In the genomic region with DNA sequence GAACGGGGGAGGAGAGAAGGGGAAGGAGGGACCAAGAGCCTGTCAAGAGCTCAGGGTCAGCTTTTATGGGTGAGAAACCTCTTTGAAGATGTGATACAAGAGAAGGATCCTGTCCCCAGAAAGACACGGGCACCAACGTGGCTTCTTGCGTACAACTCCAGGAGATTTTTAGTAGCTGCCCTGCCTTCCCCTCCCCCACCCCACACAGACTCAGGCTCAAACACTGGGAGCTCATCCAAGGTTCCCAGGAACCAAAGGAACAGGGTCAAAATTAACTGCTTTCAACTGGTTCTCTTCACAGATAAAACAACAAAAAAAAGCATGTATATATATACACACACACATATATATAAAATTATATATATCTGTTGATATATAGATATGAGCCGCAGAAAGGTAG, we compare ENCODE assay signal across 15 cellular contexts. TPM values are rescaled to one million over a fixed set of nuclear protein-coding genes. Genes with fewer than 3 reads are reported as not detected.
DNase-seq lines count a peak whose midpoint lies in the region; ATAC-seq, FAIRE-seq and TF ChIP-seq lines count a peak whose summit lies in the region.
"Had no signal": no experiment of that assay in that cellular context is flagged by ENCODE, and none has a peak within 500 bp of the region (broad histone marks: within the 10 kb centered on the region; RNA-seq: fewer than 3 reads in every experiment).

No MANE protein-coding gene starts in this region.

- no peak overlapping the region for H2AFZ ChIP-seq in HepG2 (ENCODE audit: low read length)

- no peak overlapping the region for H3K4me3 Mint-ChIP-seq in activated T-helper 17 cell treated with anti-CD3 and anti-CD28 coated beads, Interleukin-2, amount 50 U/mL, for 72 hours
- H3K4me3 Mint-ChIP-seq: CD8-positive, alpha-beta memory T cell had no signal

- H3K9ac ChIP-seq in liver (ENCODE audit: low read depth in 1 of 2, low read length in 2 of 2), result no peak overlapping the region
- no peak overlapping the region for H3K9ac ChIP-seq in HepG2 (ENCODE audit: insufficient read depth, low read depth, low read length)

- no TSS peak for BruUV-seq in HepG2 (replicated peaks; lab: Mats Ljungman, UMichigan)

- no peak for TF ChIP-seq POLR2A in HepG2 (IDR thresholded peaks at IDR 0.05; ENCODE audit: insufficient read depth in 1 of 2, low read depth in 2 of 2, low read length in 2 of 2)
- TF ChIP-seq POLR2A in stomach (IDR thresholded peaks at IDR 0.05), result no peak
- no peak for TF ChIP-seq POLR2A in GM12891 (IDR thresholded peaks at IDR 0.05; ENCODE audit: low read depth, low read length)

- no peaks in the 10 kb centered on the region for H3K79me2 ChIP-seq in HepG2 (ENCODE audit: insufficient read depth, low read length)

- CTCF ChIA-PET in HepG2 (lab: Yijun Ruan, JAX; ENCODE audit: low intra/inter-chr PET ratio, low total read pairs), result no interaction called here

- 48% methylated on average over 5 of the region's 5 CpGs for WGBS in liver
- WGBS in HepG2 (ENCODE audit: low lambda C conversion rate), result 96% methylated on average over 5 of the region's 5 CpGs
- 42 to 72% (median 59%) methylated on average over 5 of the region's 5 CpGs for WGBS in stomach, 5 donors

- DNase-seq in HepG2 (ENCODE audit: low spot score), result no peak
- peak; percentile 66 for DNase-seq in left lobe of liver (ENCODE audit: low spot score)
- peak; percentile 41 for DNase-seq in stomach
- no peak for DNase-seq in germinal center (ENCODE audit: low spot score)
- DNase-seq in GM12891 (ENCODE audit: insufficient read length, low spot score), result no peak
- DNase-seq: CD8-positive, alpha-beta memory T cell; NCI-H1417; NCI-H1930; NCI-H2171 treated with DMSO at 0.1 percent for 48 hours; Peyer's patch; SHP77 treated with DMSO at 0.1 percent for 48 hours had no signal

- ATAC-seq in HepG2, result no peak
- ATAC-seq in activated T-helper 17 cell treated with anti-CD3 and anti-CD28 coated beads, Interleukin-2, amount 50 U/mL, for 72 hours (replicated peaks), result no peak
- peak; percentile 87 for ATAC-seq in left lobe of liver
- ATAC-seq in GM21515 (IDR thresholded peaks at IDR 0.05; ENCODE audit: unreplicated experiment), result no peak

- no peaks in the 10 kb centered on the region for H3K9me3 Mint-ChIP-seq in activated T-helper 17 cell treated with anti-CD3 and anti-CD28 coated beads, Interleukin-2, amount 50 U/mL, for 72 hours
- H3K9me3 Mint-ChIP-seq: CD8-positive, alpha-beta memory T cell had no signal

- no peak for TF ChIP-seq CTCF in liver (IDR thresholded peaks at IDR 0.05; ENCODE audit: low read depth, low read length, missing input control)
- no peak for TF ChIP-seq CTCF in HepG2 (CRISPR knock-in tag; IDR thresholded peaks at IDR 0.05)
- no peak for TF ChIP-seq CTCF in stomach (IDR thresholded peaks at IDR 0.05)

- no peaks in the 10 kb centered on the region for H3K27me3 ChIP-seq in liver (ENCODE audit: control insufficient read depth in 4 of 4, insufficient read depth in 4 of 4, low read length in 3 of 4)
- H3K27me3 ChIP-seq in HepG2 (ENCODE audit: control insufficient read depth in 1 of 2, insufficient read depth in 2 of 2, low read length in 2 of 2), result no peaks in the 10 kb centered on the region
- H3K27me3 ChIP-seq in stomach, result no peaks in the 10 kb centered on the region
- H3K27me3 ChIP-seq: Peyer's patch had no signal

- POLR2A ChIA-PET in HepG2 (lab: Yijun Ruan, JAX), result no interaction called here

- FAIRE-seq in HepG2 (lab: Jason Lieb, UNC), result no peak
- no peak for FAIRE-seq in GM12891 (lab: Jason Lieb, UNC)

- peaks cover 57% of the 10 kb centered on the region for H3K36me3 Mint-ChIP-seq in activated T-helper 17 cell treated with anti-CD3 and anti-CD28 coated beads, Interleukin-2, amount 50 U/mL, for 72 hours (ENCODE audit: low read depth)

- H4K20me1 ChIP-seq in HepG2 (ENCODE audit: insufficient read depth, low read length), result no peaks in the 10 kb centered on the region

- H3K4me2 ChIP-seq in HepG2 (ENCODE audit: low read depth, low read length), result no peak overlapping the region

- no peak for TF ChIP-seq EP300 in HepG2 (IDR thresholded peaks at IDR 0.05; ENCODE audit: low read depth in 2 of 2, low read length in 2 of 2)
- no peak for TF ChIP-seq EP300 in HepG2 (CRISPR knock-in tag; IDR thresholded peaks at IDR 0.05; ENCODE audit: borderline replicate concordance)
- no peak for TF ChIP-seq EP300 in stomach (IDR thresholded peaks at IDR 0.05)

- H3K36me3 ChIP-seq in liver (ENCODE audit: control insufficient read depth in 4 of 4, insufficient read depth in 3 of 4, low read depth in 1 of 4, low read length in 3 of 4), result peaks cover 3 to 52% (median 12%) of the 10 kb centered on the region in 4 donors
- peaks cover 7 to 36% of the 10 kb centered on the region in 2 experiments; a peak in 4 of 5 replicates for H3K36me3 ChIP-seq in HepG2 (replicated peaks in 1 of 2; ENCODE audit: control insufficient read depth in 1 of 2, insufficient read depth in 2 of 2, low read length in 2 of 2)
- peaks cover 53 to 99% (median 96%) of the 10 kb centered on the region in 4 donors for H3K36me3 ChIP-seq in stomach

- H3K9me3 ChIP-seq in liver (ENCODE audit: control insufficient read depth in 4 of 4, low read length in 3 of 4) (no peaks in the 10 kb centered on the region), HepG2 (ENCODE audit: low read length) (no peaks in the 10 kb centered on the region), stomach (no peaks in the 10 kb centered on the region)
- H3K9me3 ChIP-seq: HAP-1, Peyer's patch had no signal

- H3K4me1 ChIP-seq in liver (ENCODE audit: control insufficient read depth in 4 of 4, insufficient read depth in 4 of 4, low read length in 3 of 4) (peaks cover 5 to 8% (median 7%) of the 10 kb centered on the region in 4 donors), HepG2 (ENCODE audit: insufficient read depth, low read length) (peaks cover 36% of the 10 kb centered on the region), stomach (peaks cover 4 to 14% (median 11%) of the 10 kb centered on the region in 4 donors)
- H3K4me1 ChIP-seq: HAP-1, Peyer's patch had no signal

- no peaks in the 10 kb centered on the region for H3K27me3 Mint-ChIP-seq in activated T-helper 17 cell treated with anti-CD3 and anti-CD28 coated beads, Interleukin-2, amount 50 U/mL, for 72 hours
- H3K27me3 Mint-ChIP-seq: CD8-positive, alpha-beta memory T cell had no signal

- H3K4me3 ChIP-seq in liver (ENCODE audit: low read depth in 1 of 3, low read length in 3 of 3), result no peak overlapping the region
- H3K4me3 ChIP-seq in HepG2 (replicated peaks in 1 of 3; ENCODE audit: insufficient read depth in 1 of 3, low read depth in 2 of 3, low read length in 3 of 3), result no peak overlapping the region
- H3K4me3 ChIP-seq in stomach, result no peak overlapping the region
- H3K4me3 ChIP-seq: HAP-1, Peyer's patch had no signal

- peak overlapping the region; percentile 43 for H3K27ac Mint-ChIP-seq in activated T-helper 17 cell treated with anti-CD3 and anti-CD28 coated beads, Interleukin-2, amount 50 U/mL, for 72 hours
- H3K27ac Mint-ChIP-seq: CD8-positive, alpha-beta memory T cell had no signal

- TF ChIP-seq RAD21 in liver (IDR thresholded peaks at IDR 0.05), result peak; percentile 13 to 26
- no peak for TF ChIP-seq RAD21 in HepG2 (CRISPR knock-in tag; IDR thresholded peaks at IDR 0.05)

- intact Hi-C loops in HepG2 (cut with micrococcal nuclease; ENCODE audit: unreplicated experiment), result no loop called here
- intact Hi-C loops in stomach (cut with DNase I; ENCODE audit: low total_unique reads), result no loop called here

- H3K27ac ChIP-seq in liver (ENCODE audit: low read depth in 1 of 2, low read length in 2 of 2), result peak overlapping the region in 1 of 2 donors; percentile 32
- no peak overlapping the region for H3K27ac ChIP-seq in HepG2 (ENCODE audit: extremely low read length, insufficient read depth, low read length)
- no peak overlapping the region for H3K27ac ChIP-seq in stomach
- H3K27ac ChIP-seq: Peyer's patch had no signal

- in situ Hi-C loops in HepG2 (cut with HindIII; ENCODE audit: extremely low pct_ligation_motif_present, low pct_unique_long_range_greater_than_20kb), result no loop called here

- H3K4me1 Mint-ChIP-seq in activated T-helper 17 cell treated with anti-CD3 and anti-CD28 coated beads, Interleukin-2, amount 50 U/mL, for 72 hours, result peaks cover 10% of the 10 kb centered on the region
- H3K4me1 Mint-ChIP-seq: CD8-positive, alpha-beta memory T cell had no signal

TF ChIP-seq in liver, 16 proteins besides CTCF, POLR2A, EP300 and RAD21 (continues in another document):
- TF ChIP-seq SP1 (IDR thresholded peaks at IDR 0.05), result no peak

TF ChIP-seq in GM12891, 5 proteins besides CTCF, POLR2A, EP300 and RAD21 (continues in another document):
- no peak for TF ChIP-seq PAX5 (IDR thresholded peaks at IDR 0.05; ENCODE audit: insufficient read depth, low read length, severe bottlenecking)
- TF ChIP-seq TAF1 (IDR thresholded peaks at IDR 0.05; ENCODE audit: low read depth, low read length), result no peak

RNA-seq across cellular contexts. Expression of a gene that starts 34.6 kb away (rescaled TPM):
- total RNA-seq in liver (10 to 100 TPM; 18.3 to 21.2 TPM), HepG2 (2016; rRNA removed; fragmentation: Illumina TruSeq; extraction: Trizol) (9.9 and 10.5 TPM in 2 replicates), left lobe of liver (12.3 TPM), stomach (100 to 1,000 TPM in 1 of 5 donors, 10 to 100 TPM in 4; 43.4 to 407 (median 69.0) TPM)
- polyA plus RNA-seq in liver (1 to 10 TPM; 7.1 TPM), HepG2 (2011; rRNA removed) (11.1 and 12.1 TPM in 2 replicates), stomach (10 to 100 TPM; 15.9 to 39.0 (median 16.9) TPM)
- 3.9 and 4.1 TPM in 2 replicates for total RNA-seq in HepG2 (2016; cell fraction: cytosol; rRNA removed; fragmentation: Illumina TruSeq; extraction: Trizol; ENCODE audit: low read depth)
- total RNA-seq in HepG2 (2016; cell fraction: insoluble cytoplasmic fraction; rRNA removed; fragmentation: Illumina TruSeq; extraction: Trizol), result 9.9 and 11.1 TPM in 2 replicates
- total RNA-seq in HepG2 (2016; cell fraction: membrane; rRNA removed; fragmentation: Illumina TruSeq; extraction: Trizol), result 10.0 and 11.6 TPM in 2 replicates
- 15.0 and 18.1 TPM in 2 replicates for total RNA-seq in HepG2 (2016; cell fraction: nucleus; rRNA removed; fragmentation: Illumina TruSeq; extraction: Trizol)
- 5.5 and 6.9 TPM in 2 replicates for polyA plus RNA-seq in HepG2 (2011; cell fraction: cytosol; rRNA removed)
- 18.2 and 20.1 TPM in 2 replicates for polyA plus RNA-seq in HepG2 (2011; cell fraction: nucleus; rRNA removed)
- polyA plus RNA-seq in HepG2 (2012), result 11.3 and 17.8 TPM in 2 replicates
- 4.7 and 5.2 TPM in 2 replicates for polyA plus RNA-seq in HepG2 (2016; cell fraction: cytosol; fragmentation: Illumina TruSeq; extraction: Trizol; ENCODE audit: low read depth)
- polyA plus RNA-seq in HepG2 (2016; cell fraction: insoluble cytoplasmic fraction; fragmentation: Illumina TruSeq; extraction: Trizol; ENCODE audit: low read depth), result 11.6 and 12.2 TPM in 2 replicates
- polyA plus RNA-seq in HepG2 (2016; cell fraction: membrane; fragmentation: Illumina TruSeq; extraction: Trizol; ENCODE audit: low read depth), result 8.7 and 8.8 TPM in 2 replicates
- 21.7 TPM in 2 replicates for polyA plus RNA-seq in HepG2 (2016; cell fraction: nucleus; fragmentation: Illumina TruSeq; extraction: Trizol; ENCODE audit: insufficient read depth, low read depth)
- 11.7 and 14.0 TPM in 2 replicates for polyA minus RNA-seq in HepG2 (2011; rRNA and poly(A)+ RNA removed; ENCODE audit: low replicate concordance)
- polyA minus RNA-seq in HepG2 (2011; cell fraction: cytosol; rRNA and poly(A)+ RNA removed), result 4.7 and 7.5 TPM in 2 replicates
- polyA minus RNA-seq in HepG2 (2011; cell fraction: nucleus; rRNA and poly(A)+ RNA removed), result 30.4 and 41.6 TPM in 2 replicates
- total RNA-seq in activated T-helper 17 cell treated with anti-CD3 and anti-CD28 coated beads, Interleukin-2, amount 50 U/mL, for 72 hours, result 10 to 100 TPM; 16.7 to 23.5 TPM
- 4.2 TPM for polyA plus RNA-seq in GM12891 (2012; ENCODE audit: low read depth, missing spikeins)

Comparison
In these comparisons a context has a peak if more than half of its experiments do, and no peak if none do; other contexts are left out.
1. DNase-seq: peak in left lobe of liver (single experiment) and stomach (single experiment); none in HepG2 (single experiment), germinal center (single experiment) and GM12891 (single experiment).